23 cellular contexts compared by ENCODE assay signal in genomic region chr16:66752958-66753357, GRCh38. TPM values are rescaled to one million over a fixed set of nuclear protein-coding genes. Genes with fewer than 3 reads are reported as not detected.
"Had no signal": no experiment of that assay in that cellular context is flagged by ENCODE, and none has a peak within 500 bp of the region (broad histone marks: within the 10 kb centered on the region; RNA-seq: fewer than 3 reads in every experiment).

No MANE protein-coding gene starts in this region.

- FAIRE-seq: colon, endometrium, frontal cortex had no signal

- H3K27me3 ChIP-seq: ovary, transverse colon had no signal

- H3K27ac Mint-ChIP-seq: activated naive CD8-positive, alpha-beta T cell treated with anti-CD3 and anti-CD28 coated beads for 36 hours had no signal

- H3K4me3 ChIP-seq: cardiac muscle cell, ovary, skin epidermis, transverse colon had no signal

- DNase-seq: activated CD4-positive, alpha-beta T cell treated with anti-CD3 and anti-CD28 coated beads for 1 hour; activated CD4-positive, alpha-beta T cell treated with anti-CD3 and anti-CD28 coated beads, Interleukin-2, amount 50 U/mL, for 4 hours; activated gamma-delta T cell treated with Interleukin-2 at 50 U/mL for 16 hours; activated naive CD8-positive, alpha-beta T cell treated with anti-CD3 and anti-CD28 coated beads for 36 hours; amniotic stem cell; islet precursor cell; mammary epithelial cell; midbrain; ovary; psoas muscle; right cardiac atrium; stimulated activated CD4-positive, alpha-beta T cell treated with anti-CD3 and anti-CD28 coated beads, Interleukin-15, amount 100 ng/mL, for 24 hours; stimulated activated CD4-positive, alpha-beta T cell treated with anti-CD3 and anti-CD28 coated beads, Interleukin-2, amount 100 ng/mL, for 48 hours; transverse colon; WERI-Rb-1 had no signal

- H3K27ac ChIP-seq: cardiac muscle cell, ovary, psoas muscle, transverse colon, WERI-Rb-1 had no signal

- H3K36me3 ChIP-seq: ovary had no signal

- ATAC-seq: psoas muscle had no signal

- H3K9me3 ChIP-seq: ovary, psoas muscle, transverse colon had no signal

- H3K9me3 Mint-ChIP-seq: activated naive CD8-positive, alpha-beta T cell treated with anti-CD3 and anti-CD28 coated beads for 36 hours; stimulated activated naive CD8-positive, alpha-beta T cell treated with anti-CD3 and anti-CD28 coated beads, Interleukin-15, Interleukin-2, amounts not matched to agents 100 ng/mL and 50 ng/mL, for 24 hours had no signal

RNA-seq across cellular contexts. Expression of gene TERB1, which starts 48.4 kb away (rescaled TPM):
- total RNA-seq: activated naive CD8-positive, alpha-beta T cell treated with anti-CD3 and anti-CD28 coated beads for 36 hours; cardiac muscle cell; myocyte had no signal
- polyA plus RNA-seq: cardiac muscle cell, esophagus, psoas muscle, right cardiac atrium had no signal
